In the genomic region with DNA sequence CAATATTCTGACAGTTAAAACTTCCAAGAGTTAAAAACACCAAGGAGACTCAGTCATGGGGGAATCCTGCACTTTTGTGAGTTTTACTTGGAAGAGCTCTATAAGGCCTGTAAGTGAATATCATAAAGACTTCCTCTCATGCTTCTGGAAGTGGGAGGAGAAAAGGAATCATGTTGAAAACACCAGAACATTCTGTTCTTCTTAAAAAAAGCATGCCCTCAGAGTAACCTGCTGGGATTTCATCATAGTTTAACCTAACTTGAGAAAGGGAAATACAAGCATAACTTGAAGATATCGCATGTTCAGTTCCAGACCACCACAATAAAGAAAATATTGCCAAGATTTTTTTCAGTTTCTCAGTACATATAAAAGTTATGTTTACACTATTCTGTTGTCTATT, we compare ENCODE assay signal across 17 cellular contexts. TPM values are rescaled to one million over a fixed set of nuclear protein-coding genes. Genes with fewer than 3 reads are reported as not detected.
DNase-seq lines count a peak whose midpoint lies in the region; ATAC-seq and TF ChIP-seq lines count a peak whose summit lies in the region.
"Had no signal": no experiment of that assay in that cellular context is flagged by ENCODE, and none has a peak within 500 bp of the region (broad histone marks: within the 10 kb centered on the region; RNA-seq: fewer than 3 reads in every experiment).

No MANE protein-coding gene starts in this region.

- WGBS in aorta, 2 donors = 64 to 73% methylated on average over 1 of the region's 1 CpG

- TF ChIP-seq CTCF in astrocyte of the spinal cord (IDR thresholded peaks at IDR 0.05; ENCODE audit: low read depth, low read length) (no peak), fibroblast of pulmonary artery (IDR thresholded peaks at IDR 0.05; ENCODE audit: low read length, missing control alignments) (no peak), GM13976 (IDR thresholded peaks at IDR 0.05; ENCODE audit: borderline replicate concordance, control extremely low read depth, extremely low read depth, insufficient read depth, missing control alignments) (no peak)

- DNase-seq in LHCN-M2 (ENCODE audit: low read depth) (peak; percentile 82), astrocyte of the spinal cord (ENCODE audit: low read depth, low spot score) (peak; percentile 79), fibroblast of pulmonary artery (ENCODE audit: low read depth) (peak; percentile 86), sciatic nerve (ENCODE audit: low spot score) (no peak), GM13976 (ENCODE audit: low spot score) (no peak), aorta (no peak), islet precursor cell (no peak)
- DNase-seq: AML-193; DMS53; NCI-H1048; NCI-H226; NCI-H526 treated with DMSO at 0.1 percent for 48 hours; NK-92 treated with Interleukin-12 subunit alpha and Interleukin-12 subunit beta, amount 100 ng/mL, for 24 hours; OCI-M1; RPMI8226 had no signal

- in situ Hi-C loops in astrocyte of the spinal cord (cut with HindIII; ENCODE audit: low sequenced_read_pairs) (no loop called here), GM13976 (cut with MboI; ENCODE audit: low sequenced_read_pairs, unreplicated experiment) (no loop called here)

- no peaks in the 10 kb centered on the region for H3K9me3 ChIP-seq in aorta (ENCODE audit: control insufficient read depth, low read length)

- intact Hi-C loops in sciatic nerve (cut with DNase I) (no loop called here), aorta (cut with DNase I) (no loop called here)

- no peaks in the 10 kb centered on the region for H3K27me3 ChIP-seq in aorta (ENCODE audit: control insufficient read depth in 1 of 2, insufficient read depth in 2 of 2, low read length in 1 of 2)

- no peak overlapping the region for H3K4me3 ChIP-seq in astrocyte of the spinal cord (ENCODE audit: low read depth, low read length)
- H3K4me3 ChIP-seq in fibroblast of pulmonary artery (replicated peaks; ENCODE audit: low read depth, low read length) = no peak overlapping the region
- H3K4me3 ChIP-seq in aorta (ENCODE audit: low read length in 2 of 2) = no peak overlapping the region
- H3K4me3 ChIP-seq: GM23338 had no signal

- no peaks in the 10 kb centered on the region for H3K36me3 ChIP-seq in aorta (ENCODE audit: control insufficient read depth in 1 of 2, insufficient read depth in 2 of 2, low read length in 1 of 2)

- H3K27ac ChIP-seq in aorta (ENCODE audit: low read depth in 1 of 2, low read length in 2 of 2) = no peak overlapping the region

- ATAC-seq in sciatic nerve = peak; percentile 74
- no peak for ATAC-seq in HG03196 (IDR thresholded peaks at IDR 0.05; ENCODE audit: unreplicated experiment)
- no peak for ATAC-seq in aorta (ENCODE audit: low FRiP score)
- ATAC-seq: GM23338 had no signal

- no peaks in the 10 kb centered on the region for H3K4me1 ChIP-seq in aorta (ENCODE audit: control insufficient read depth in 1 of 2, insufficient read depth in 2 of 2, low read length in 2 of 2)

RNA-seq across cellular contexts. Expression of gene COL11A1, which starts 51.9 kb away (rescaled TPM):
- total RNA-seq in LHCN-M2 (2014; rRNA removed) = 41.4 and 54.3 TPM in 2 replicates
- 118 TPM for polyA plus RNA-seq in LHCN-M2 (2012)
- 19.0 TPM for total RNA-seq in sciatic nerve
- 1 to 10 TPM in 1 of 2 donors, under 1 TPM in 1; 0.29 to 8.4 TPM for total RNA-seq in aorta
- not detected for polyA plus RNA-seq in aorta

Comparison
In these comparisons a context has a peak if more than half of its experiments do, and no peak if none do; other contexts are left out.
1. DNase-seq: peak in LHCN-M2 (single experiment), astrocyte of the spinal cord (single experiment) and fibroblast of pulmonary artery (single experiment); none in sciatic nerve (single experiment), GM13976 (single experiment), aorta (0 of 2) and islet precursor cell (single experiment).